In the genomic region with DNA sequence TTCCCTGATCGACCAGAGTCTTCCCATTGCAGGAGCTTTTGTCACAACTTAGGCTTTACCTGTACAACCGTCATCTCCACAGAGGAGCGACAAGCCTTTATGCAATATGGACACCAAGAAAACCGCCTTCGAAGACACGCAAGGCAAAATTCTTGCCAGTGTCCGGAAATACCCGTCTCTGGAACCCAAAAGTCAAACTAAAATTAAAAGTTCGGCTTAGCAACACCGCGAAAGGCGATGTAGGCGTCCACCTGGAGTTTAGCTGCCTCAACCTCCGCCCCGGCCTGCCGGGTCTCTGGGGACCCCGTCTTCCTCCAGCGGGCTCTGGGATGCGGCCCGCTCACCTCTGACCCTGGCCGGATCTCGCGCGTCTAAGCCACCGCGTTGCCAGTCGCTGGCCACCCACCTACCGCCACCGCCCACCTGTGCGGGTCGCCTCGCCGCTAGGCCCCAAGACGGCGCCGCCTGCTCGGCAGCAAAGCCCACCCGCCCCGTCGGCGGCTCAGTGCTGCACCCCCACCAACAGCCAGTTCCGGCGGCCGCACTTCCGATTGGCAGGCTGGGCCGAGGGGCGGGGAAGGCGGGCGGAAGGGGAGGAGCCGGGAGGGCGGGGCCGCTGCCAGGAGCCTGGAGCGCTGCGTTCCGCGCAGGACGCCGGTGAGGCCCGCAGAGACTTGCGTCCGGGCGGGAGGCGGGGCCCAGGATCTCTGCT, we compare ENCODE assay signal across 8 cellular contexts. TPM values are rescaled to one million over a fixed set of nuclear protein-coding genes. Genes with fewer than 3 reads are reported as not detected.
A peak's percentile ranks its signal among the peaks of the same experiment; 100 is the strongest.
DNase-seq lines count a peak whose midpoint lies in the region; ATAC-seq and TF ChIP-seq lines count a peak whose summit lies in the region.

A gene (minus strand): TSS at position 553 of the 712 bp plus-strand sequence. CDS start 8,198 bp downstream, outside the sequence.

- TF ChIP-seq POLR2A in GM15510 (IDR thresholded peaks at IDR 0.05; ENCODE audit: borderline replicate concordance, extremely low read depth, insufficient read length) = peak; percentile 86
- TF ChIP-seq POLR2A in upper lobe of left lung (IDR thresholded peaks at IDR 0.05) = peak in 3 of 4 donors; percentile 80 to 94 (median 91)

- peaks cover 0 to 4% (median 0%) of the 10 kb centered on the region in 9 donors for H3K36me3 ChIP-seq in heart right ventricle
- peaks cover 0 to 3% (median 0%) of the 10 kb centered on the region in 4 donors for H3K36me3 ChIP-seq in upper lobe of left lung

- ATAC-seq in HG02870 (IDR thresholded peaks at IDR 0.05; ENCODE audit: unreplicated experiment) (peak; percentile 95), heart right ventricle (peak; percentile 99 to 100 (median 99)), upper lobe of left lung (ENCODE audit: low FRiP score in 2 of 2) (peak; percentile 99 to 100)

- H3K4me1 ChIP-seq in heart right ventricle (peaks cover 2 to 30% (median 17%) of the 10 kb centered on the region in 9 donors), upper lobe of left lung (peaks cover 15 to 25% (median 16%) of the 10 kb centered on the region in 4 donors)

- peak in 1 of 4 donors; percentile 37 for TF ChIP-seq EP300 in upper lobe of left lung (IDR thresholded peaks at IDR 0.05)

- H3K27ac ChIP-seq in heart right ventricle (peak within 1 kb of the TSS; percentile 82 to 99 (median 90)), upper lobe of left lung (peak within 1 kb of the TSS; percentile 94 to 97 (median 96))

- TF ChIP-seq CTCF in heart right ventricle (IDR thresholded peaks at IDR 0.05) = no peak
- TF ChIP-seq CTCF in upper lobe of left lung (IDR thresholded peaks at IDR 0.05) = no peak

- intact Hi-C loops in T-helper 1 cell treated with Interleukin-12 subunit alpha and Interleukin-12 subunit beta and Interleukin-4 antibody, amounts not matched to agents 30 ng/mL and 1 ng/mL, for 36 hours (cut with micrococcal nuclease) = loop anchor here (1.0 to 5.0 kb wide), 7 partner anchors 16 to 1979 kb away; a partner anchor contains a TSS
- intact Hi-C loops in heart right ventricle (cut with DNase I) = no loop called here
- intact Hi-C loops in posterior vena cava (cut with DNase I) = no loop called here

- H3K4me3 ChIP-seq in heart right ventricle (peak within 1 kb of the TSS; percentile 54 to 96 (median 74)), upper lobe of left lung (peak within 1 kb of the TSS; percentile 79 to 97 (median 89))

- H3K27me3 ChIP-seq in heart right ventricle (no peaks in the 10 kb centered on the region), upper lobe of left lung (no peaks in the 10 kb centered on the region)

- H3K9me3 ChIP-seq in heart right ventricle (peaks cover 0 to 8% (median 0%) of the 10 kb centered on the region in 11 donors), upper lobe of left lung (no peaks in the 10 kb centered on the region)

- WGBS in heart right ventricle, 2 donors = 0% methylated on average over 61 to 63 of the region's 63 CpGs
- 0% methylated on average over 40 to 45 of the region's 63 CpGs for WGBS in upper lobe of left lung, 2 donors

- peak; percentile 59 for DNase-seq in NCI-H1694 (lab: John Stamatoyannopoulos, UW)
- DNase-seq in amniotic epithelial cell (ENCODE audit: low read depth) = peak; percentile 86
- DNase-seq in heart right ventricle = peak; percentile 92 to 95
- DNase-seq in posterior vena cava (ENCODE audit: low spot score) = peak; percentile 98
- DNase-seq in upper lobe of left lung = peak; percentile 97 to 99

RNA-seq across cellular contexts. Expression of the gene that starts here (rescaled TPM):
- total RNA-seq in T-helper 1 cell treated with Interleukin-12 subunit alpha and Interleukin-12 subunit beta and Interleukin-4 antibody, amounts not matched to agents 30 ng/mL and 1 ng/mL, for 36 hours = 82.3 and 86.0 TPM in 2 replicates
- total RNA-seq in heart right ventricle = 10 to 100 TPM; 19.9 to 31.9 (median 27.0) TPM
- 10 to 100 TPM; 17.7 to 28.8 TPM for polyA plus RNA-seq in heart right ventricle
- total RNA-seq in posterior vena cava = 10 to 100 TPM; 40.4 to 44.4 TPM
- total RNA-seq in upper lobe of left lung = 10 to 100 TPM; 31.7 to 82.7 (median 44.0) TPM

Comparison
In these comparisons a context has a peak if more than half of its experiments do, and no peak if none do; other contexts are left out.
1. Peak in every context shown above with its lines: DNase-seq, ATAC-seq, H3K4me3 ChIP-seq and H3K27ac ChIP-seq.